22 cellular contexts compared by ENCODE assay signal in genomic region chr3:62939707-62940106, GRCh38.
DNase-seq lines count a peak whose midpoint lies in the region; ATAC-seq and TF ChIP-seq lines count a peak whose summit lies in the region.
"Had no signal": no experiment of that assay in that cellular context is flagged by ENCODE, and none has a peak within 500 bp of the region (broad histone marks: within the 10 kb centered on the region; RNA-seq: fewer than 3 reads in every experiment).

No MANE protein-coding gene starts in this region.

- H3K9ac ChIP-seq in colonic mucosa (ENCODE audit: low read depth in 2 of 2, low read length in 2 of 2) (peak overlapping the region in 1 of 2 donors; percentile 3), neural progenitor cell (no peak overlapping the region)

- no peaks in the 10 kb centered on the region for H3K27me3 Mint-ChIP-seq in GM23338 (ENCODE audit: insufficient read depth, low read depth, poor library complexity)
- H3K27me3 Mint-ChIP-seq in neural progenitor cell (ENCODE audit: insufficient read depth, low read depth): peaks cover 2% of the 10 kb centered on the region

- peaks cover 11% of the 10 kb centered on the region for H3K9me3 Mint-ChIP-seq in GM23338
- peaks cover 11% of the 10 kb centered on the region for H3K9me3 Mint-ChIP-seq in neural progenitor cell

- H3F3A ChIP-seq in GM23338 (replicated peaks; ENCODE audit: low read depth): no peaks in the 10 kb centered on the region
- peaks cover 6% of the 10 kb centered on the region for H3F3A ChIP-seq in neural progenitor cell (ENCODE audit: low read depth)

- H3K4me3 Mint-ChIP-seq in GM23338 (no peak overlapping the region), neural progenitor cell (no peak overlapping the region)

- H3K9me3 ChIP-seq in colonic mucosa (no peaks in the 10 kb centered on the region), neural progenitor cell (ENCODE audit: low read depth) (no peaks in the 10 kb centered on the region)
- H3K9me3 ChIP-seq in effector memory CD4-positive, alpha-beta T cell (ENCODE audit: control insufficient read depth, low read length): no peaks in the 10 kb centered on the region
- H3K9me3 ChIP-seq: A549, BE2C had no signal

- no peak for ATAC-seq in GM23338
- no peak for ATAC-seq in GM18870 (IDR thresholded peaks at IDR 0.05; ENCODE audit: unreplicated experiment)
- ATAC-seq: A549 had no signal

- H3K36me3 ChIP-seq in GM23338 (ENCODE audit: insufficient read depth): no peaks in the 10 kb centered on the region
- no peaks in the 10 kb centered on the region for H3K36me3 ChIP-seq in colonic mucosa
- H3K36me3 ChIP-seq in neural progenitor cell: no peaks in the 10 kb centered on the region
- no peaks in the 10 kb centered on the region for H3K36me3 ChIP-seq in effector memory CD4-positive, alpha-beta T cell (ENCODE audit: control insufficient read depth, insufficient read depth, low read length)
- H3K36me3 ChIP-seq: BE2C had no signal

- TF ChIP-seq CTCF in GM23338 (conservative IDR thresholded peaks at IDR 0.05; ENCODE audit: low read depth in 2 of 2): no peak
- TF ChIP-seq CTCF in colonic mucosa (IDR thresholded peaks at IDR 0.05): no peak
- TF ChIP-seq CTCF in neural progenitor cell (IDR thresholded peaks at IDR 0.05): no peak

- H3K4me1 Mint-ChIP-seq in GM23338 (peaks cover 13% of the 10 kb centered on the region), neural progenitor cell (peaks cover 45% of the 10 kb centered on the region)

- DNase-seq in GM23338 (ENCODE audit: low spot score) (no peak), NCI-H69 (lab: John Stamatoyannopoulos, UW) (peak; percentile 4), colonic mucosa (peak; percentile 82), neural progenitor cell (ENCODE audit: low spot score) (no peak), SKM-1 (lab: John Stamatoyannopoulos, UW; ENCODE audit: unreplicated experiment) (no peak), NOMO-1 treated with DMSO at 0.1 percent for 48 hours (lab: John Stamatoyannopoulos, UW; ENCODE audit: unreplicated experiment) (no peak)
- DNase-seq in effector memory CD4-positive, alpha-beta T cell: no peak
- DNase-seq: BE2C, DMS 273 treated with DMSO at 0.1 percent for 48 hours, DMS79 treated with DMSO at 0.1 percent for 48 hours, NCI-H1092, NCI-H1436, NCI-H187 treated with DMSO at 0.1 percent for 48 hours, NCI-H2107, NCI-H226, NCI-H510A treated with DMSO at 0.1 percent for 48 hours, PC-9, SHP77 treated with DMSO at 0.1 percent for 48 hours had no signal

- H3K9me2 ChIP-seq in GM23338 (ENCODE audit: insufficient read depth): no peaks in the 10 kb centered on the region; the same call in 1 of the 2 replicates

- H4K20me1 ChIP-seq in GM23338 (replicated peaks; ENCODE audit: insufficient read depth): no peaks in the 10 kb centered on the region
- H4K20me1 ChIP-seq in neural progenitor cell (ENCODE audit: low read depth): no peaks in the 10 kb centered on the region

- intact Hi-C loops in colonic mucosa (cut with DNase I): no loop called here

- H3K36me3 Mint-ChIP-seq in GM23338 (ENCODE audit: low read depth) (peaks cover 8% of the 10 kb centered on the region; the same call in 2 of the 3 replicates), neural progenitor cell (no peaks in the 10 kb centered on the region)

- H3K79me2 ChIP-seq in GM23338 (replicated peaks; ENCODE audit: insufficient read depth) (no peaks in the 10 kb centered on the region), neural progenitor cell (ENCODE audit: low read depth) (no peaks in the 10 kb centered on the region)

- H2AFZ ChIP-seq in GM23338: peak overlapping the region; percentile 64; the same call in 1 of the 2 replicates
- H2AFZ ChIP-seq in neural progenitor cell (replicated peaks): no peak overlapping the region
- H2AFZ ChIP-seq: PC-9 had no signal

- H3K4me3 ChIP-seq in GM23338: no peak overlapping the region
- H3K4me3 ChIP-seq in colonic mucosa: no peak overlapping the region
- H3K4me3 ChIP-seq in neural progenitor cell: no peak overlapping the region
- H3K4me3 ChIP-seq in effector memory CD4-positive, alpha-beta T cell (ENCODE audit: insufficient read depth, low read depth, low read length, poor library complexity, severe bottlenecking): no peak overlapping the region
- H3K4me3 ChIP-seq: A549, PC-9, SK-N-MC had no signal

- H3K27ac ChIP-seq in GM23338 (ENCODE audit: low read depth): no peak overlapping the region
- peak overlapping the region; percentile 67 for H3K27ac ChIP-seq in colonic mucosa
- H3K27ac ChIP-seq in neural progenitor cell: no peak overlapping the region
- no peak overlapping the region for H3K27ac ChIP-seq in effector memory CD4-positive, alpha-beta T cell (ENCODE audit: insufficient read depth, low read length, poor library complexity, severe bottlenecking)
- H3K27ac ChIP-seq: A549, PC-9, RWPE1, SK-N-MC had no signal

- no peaks in the 10 kb centered on the region for H3K27me3 ChIP-seq in GM23338 (ENCODE audit: insufficient read depth)
- H3K27me3 ChIP-seq in colonic mucosa: no peaks in the 10 kb centered on the region
- H3K27me3 ChIP-seq in neural progenitor cell: no peaks in the 10 kb centered on the region
- no peaks in the 10 kb centered on the region for H3K27me3 ChIP-seq in effector memory CD4-positive, alpha-beta T cell (replicated peaks; ENCODE audit: control insufficient read depth, insufficient read depth, low read length, poor library complexity, severe bottlenecking)
- H3K27me3 ChIP-seq: BE2C had no signal

- H3K4me1 ChIP-seq in GM23338 (ENCODE audit: insufficient read depth) (peaks cover 5% of the 10 kb centered on the region; the same call in 1 of the 2 replicates), colonic mucosa (peaks cover 5% of the 10 kb centered on the region), neural progenitor cell (peaks cover 20% of the 10 kb centered on the region)
- H3K4me1 ChIP-seq in effector memory CD4-positive, alpha-beta T cell (ENCODE audit: control insufficient read depth, insufficient read depth, low read length, poor library complexity, severe bottlenecking): no peaks in the 10 kb centered on the region
- H3K4me1 ChIP-seq: A549 had no signal

- H3K4me2 ChIP-seq in GM23338: no peak overlapping the region
- H3K4me2 ChIP-seq in neural progenitor cell: no peak overlapping the region
- H3K4me2 ChIP-seq: A549, PC-9 had no signal

- H3K27ac Mint-ChIP-seq in GM23338 (no peak overlapping the region), neural progenitor cell (peak overlapping the region; percentile 72)

TF ChIP-seq in GM23338, 12 proteins besides CTCF, POLR2A, EP300 and RAD21 (continues in another document):
- TF ChIP-seq EZH2phosphoT487 (IDR thresholded peaks at IDR 0.05; ENCODE audit: unreplicated experiment) (no peak), ZNF114 (CRISPR knock-in tag; IDR thresholded peaks at IDR 0.05) (no peak), EZH2 (IDR thresholded peaks at IDR 0.05; ENCODE audit: low read depth, unreplicated experiment) (no peak), ZNF331 (CRISPR knock-in tag; IDR thresholded peaks at IDR 0.05; ENCODE audit: low read depth) (no peak), CREB1 (CRISPR knock-in tag; IDR thresholded peaks at IDR 0.05; ENCODE audit: low read depth) (no peak), STAT1 (IDR thresholded peaks at IDR 0.05; ENCODE audit: unreplicated experiment) (no peak), JUNB (IDR thresholded peaks at IDR 0.05; ENCODE audit: unreplicated experiment) (no peak), REST (IDR thresholded peaks at IDR 0.05; ENCODE audit: unreplicated experiment) (no peak), POLR2AphosphoS5 (IDR thresholded peaks at IDR 0.05; ENCODE audit: low read depth) (no peak), ETS1 (IDR thresholded peaks at IDR 0.05) (no peak), NANOG (IDR thresholded peaks at IDR 0.05; ENCODE audit: borderline replicate concordance) (no peak)

Comparison
In these comparisons a context has a peak if more than half of its experiments do, and no peak if none do; other contexts are left out.
1. DNase-seq: peak in NCI-H69 (single experiment) and colonic mucosa (single experiment); none in GM23338 (single experiment), neural progenitor cell (single experiment), SKM-1 (single experiment), effector memory CD4-positive, alpha-beta T cell (0 of 3) and NOMO-1 treated with DMSO at 0.1 percent for 48 hours (single experiment).